In the genomic region with DNA sequence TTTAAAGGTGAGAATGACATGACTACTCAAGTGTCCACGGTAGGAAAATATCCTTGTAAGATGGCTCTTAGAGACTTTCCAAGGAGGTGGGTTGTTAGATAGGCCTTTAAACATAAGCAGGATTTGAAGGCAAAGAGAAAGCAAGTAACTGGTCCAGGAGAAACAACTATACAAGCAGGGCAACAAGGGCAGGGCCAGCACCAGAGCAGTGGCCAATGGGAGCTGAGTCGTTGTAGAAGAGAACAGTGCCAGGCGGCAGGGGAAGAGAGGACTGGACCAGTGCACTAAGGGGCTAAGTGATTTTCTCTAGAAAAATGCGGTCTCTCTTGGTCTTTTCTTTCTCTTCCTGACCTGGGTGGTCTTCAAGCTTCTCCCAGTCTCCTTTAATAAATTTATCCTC, we compare ENCODE assay signal across 7 cellular contexts.
"Had no signal": no experiment of that assay in that cellular context is flagged by ENCODE, and none has a peak within 500 bp of the region (broad histone marks: within the 10 kb centered on the region; RNA-seq: fewer than 3 reads in every experiment).

No MANE protein-coding gene starts in this region.

- H3K9me3 Mint-ChIP-seq: GM23338, H9, HFFc6 had no signal

- H3K36me3 Mint-ChIP-seq: IgD-negative memory B cell had no signal

- H3K4me3 Mint-ChIP-seq: GM23338, H9, HFFc6 had no signal

- DNase-seq: H9, HCEC 1CT, HFFc6, KBM-7 had no signal

- ATAC-seq: GM23338, HepG2 had no signal

- H3K27ac Mint-ChIP-seq: GM23338, HFFc6, IgD-negative memory B cell had no signal

- H3K4me1 Mint-ChIP-seq: IgD-negative memory B cell had no signal
